In the genomic region with DNA sequence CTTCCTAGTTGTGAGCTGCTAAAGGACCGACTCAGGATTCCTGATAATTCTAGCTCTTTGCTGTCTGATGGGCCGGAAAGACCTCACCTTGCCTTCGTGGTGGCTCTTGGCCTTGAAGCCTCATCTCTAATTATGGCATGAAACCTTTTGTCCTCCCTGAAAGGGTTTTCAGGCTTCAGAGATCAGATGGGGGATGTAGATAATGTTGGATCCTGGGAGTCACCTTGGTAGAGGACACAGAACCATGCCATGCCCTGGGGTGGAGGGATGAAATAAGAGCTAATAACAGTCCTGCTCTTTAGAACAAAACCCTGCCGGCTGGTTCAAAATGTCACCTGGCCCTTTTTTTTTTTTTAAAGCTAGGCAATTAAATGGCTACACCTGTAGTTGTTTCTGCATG, we compare ENCODE assay signal across 15 cellular contexts. TPM values are rescaled to one million over a fixed set of nuclear protein-coding genes. Genes with fewer than 3 reads are reported as not detected.
"Had no signal": no experiment of that assay in that cellular context is flagged by ENCODE, and none has a peak within 500 bp of the region (broad histone marks: within the 10 kb centered on the region; RNA-seq: fewer than 3 reads in every experiment).

No MANE protein-coding gene starts in this region.

- ATAC-seq: body of pancreas; gastrocnemius medialis; heart right ventricle; left lung; natural killer cell treated with Interleukin-12 subunit alpha and Interleukin-12 subunit beta and Interleukin-15 and Interleukin-18, amount 100 ng/mL, for 72 hours; stimulated activated naive CD8-positive, alpha-beta T cell treated with anti-CD3 and anti-CD28 coated beads, Interleukin-15, Interleukin-2, amounts not matched to agents 100 U/mL and 50 U/mL, for 24 hours; upper lobe of right lung; WTC11 had no signal

- DNase-seq: activated CD4-positive, alpha-beta T cell treated with anti-CD3 and anti-CD28 coated beads for 48 hours; activated T-cell treated with anti-CD3 and anti-CD28 coated beads for 4 hours; body of pancreas; effector memory CD4-positive, alpha-beta T cell; gastrocnemius medialis; heart right ventricle; left lung; occipital lobe; stimulated activated CD4-positive, alpha-beta T cell treated with anti-CD3 and anti-CD28 coated beads, Interleukin-12 subunit alpha, Interleukin-12 subunit beta, amount 100 ng/mL, for 4 hours; stimulated activated CD4-positive, alpha-beta T cell treated with anti-CD3 and anti-CD28 coated beads, Interleukin-2, amount 100 ng/mL, for 48 hours; stimulated activated naive CD8-positive, alpha-beta T cell treated with anti-CD3 and anti-CD28 coated beads, Interleukin-15, Interleukin-2, amounts not matched to agents 100 U/mL and 50 U/mL, for 24 hours; upper lobe of right lung had no signal

- H3K9me3 ChIP-seq: body of pancreas, gastrocnemius medialis, heart right ventricle, left lung, upper lobe of right lung had no signal

- H3K4me3 ChIP-seq: body of pancreas, gastrocnemius medialis, heart right ventricle, left lung, upper lobe of right lung had no signal

- FAIRE-seq: islet of Langerhans had no signal

- H3K27ac ChIP-seq: body of pancreas, gastrocnemius medialis, heart right ventricle, left lung, upper lobe of right lung had no signal

- H3K4me1 ChIP-seq: body of pancreas, gastrocnemius medialis, heart right ventricle, left lung, upper lobe of right lung had no signal

- H3K36me3 ChIP-seq: gastrocnemius medialis, heart right ventricle, left lung, upper lobe of right lung had no signal

- H3K27me3 ChIP-seq: body of pancreas, left lung, upper lobe of right lung had no signal

RNA-seq across cellular contexts. Expression of a gene that starts 50.8 kb away (rescaled TPM):
- total RNA-seq: natural killer cell treated with Interleukin-12 subunit alpha and Interleukin-12 subunit beta and Interleukin-15 and Interleukin-18, amount 100 ng/mL, for 72 hours had no signal
